In the genomic region with DNA sequence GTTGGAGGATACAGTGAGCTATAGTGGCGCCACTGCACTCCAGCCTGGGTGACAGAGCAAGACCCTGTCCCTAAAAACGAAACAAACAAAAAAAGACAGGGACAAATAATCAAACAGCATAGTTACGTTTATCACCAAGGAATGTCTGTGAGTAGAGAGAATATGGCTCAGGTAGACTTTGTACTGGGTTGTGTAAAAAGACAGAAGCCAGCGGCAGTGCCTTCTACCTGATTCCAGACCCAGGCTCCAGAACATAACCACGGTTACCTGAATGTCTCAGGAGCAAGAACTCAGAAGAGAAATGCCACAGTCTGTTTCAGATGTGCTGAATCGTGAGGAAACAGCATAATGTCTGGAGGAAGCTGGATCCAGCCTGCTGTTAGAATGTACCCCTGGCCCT, we compare ENCODE assay signal across 29 cellular contexts.
"Had no signal": no experiment of that assay in that cellular context is flagged by ENCODE, and none has a peak within 500 bp of the region (broad histone marks: within the 10 kb centered on the region; RNA-seq: fewer than 3 reads in every experiment).

No MANE protein-coding gene starts in this region.

- H3K4me1 ChIP-seq: colonic mucosa, gastroesophageal sphincter, heart right ventricle, psoas muscle, suprapubic skin, transverse colon, upper lobe of right lung, uterus had no signal

- H3K27me3 Mint-ChIP-seq: dendritic cell treated with granulocyte-macrophage colony-stimulating factor and Interleukin-4, amounts not matched to agents 40 ng/mL and 50 ng/mL, for 4 days; stimulated activated naive CD8-positive, alpha-beta T cell treated with anti-CD3 and anti-CD28 coated beads, Interleukin-15, amount 100 ng/mL, for 72 hours had no signal

- H3K4me3 ChIP-seq: colonic mucosa, gastroesophageal sphincter, heart right ventricle, lung, psoas muscle, skin epidermis, suprapubic skin, transverse colon, upper lobe of right lung, uterus had no signal

- H3K4me3 Mint-ChIP-seq: dendritic cell treated with granulocyte-macrophage colony-stimulating factor and Interleukin-4, amounts not matched to agents 40 ng/mL and 50 ng/mL, for 4 days; endodermal cell; immature natural killer cell; memory B cell; natural killer cell; neural crest cell; stimulated activated naive CD8-positive, alpha-beta T cell treated with anti-CD3 and anti-CD28 coated beads, Interleukin-15, amount 100 ng/mL, for 72 hours had no signal

- H3K9me3 Mint-ChIP-seq: dendritic cell treated with granulocyte-macrophage colony-stimulating factor and Interleukin-4, amounts not matched to agents 40 ng/mL and 50 ng/mL, for 4 days; immature natural killer cell; memory B cell; natural killer cell; neural crest cell; stimulated activated naive CD8-positive, alpha-beta T cell treated with anti-CD3 and anti-CD28 coated beads, Interleukin-15, amount 100 ng/mL, for 72 hours had no signal

- H3K4me1 Mint-ChIP-seq: endodermal cell; memory B cell; natural killer cell; stimulated activated naive CD8-positive, alpha-beta T cell treated with anti-CD3 and anti-CD28 coated beads, Interleukin-15, amount 100 ng/mL, for 72 hours had no signal

- H3K27ac ChIP-seq: colonic mucosa, epithelial cell of prostate, gastroesophageal sphincter, heart right ventricle, psoas muscle, skin epidermis, suprapubic skin, transverse colon, upper lobe of right lung, uterus had no signal

- H3K27ac Mint-ChIP-seq: dendritic cell treated with granulocyte-macrophage colony-stimulating factor and Interleukin-4, amounts not matched to agents 40 ng/mL and 50 ng/mL, for 4 days; endodermal cell; immature natural killer cell; memory B cell; natural killer cell had no signal

- H3K27me3 ChIP-seq: colonic mucosa, gastroesophageal sphincter, heart right ventricle, suprapubic skin, transverse colon, upper lobe of right lung, uterus had no signal

- H3K36me3 Mint-ChIP-seq: immature natural killer cell, memory B cell, natural killer cell had no signal

- ATAC-seq: esophagus mucosa; gastroesophageal sphincter; heart right ventricle; natural killer cell; psoas muscle; right cardiac atrium; stimulated activated naive CD8-positive, alpha-beta T cell treated with anti-CD3 and anti-CD28 coated beads, Interleukin-15, amount 100 ng/mL, for 72 hours; upper lobe of right lung had no signal

- DNase-seq: colonic mucosa; effector CD8-positive, alpha-beta T cell; endodermal cell; foreskin fibroblast; glutamatergic neuron; heart right ventricle; hypothalamus; immature natural killer cell; islet precursor cell; kidney glomerular epithelial cell; natural killer cell; psoas muscle; right cardiac atrium; stimulated activated CD4-positive, alpha-beta T cell treated with anti-CD3 and anti-CD28 coated beads, Interleukin-15, amount 100 ng/mL, for 24 hours; stimulated activated CD4-positive, alpha-beta T cell treated with anti-CD3 and anti-CD28 coated beads, Interleukin-2, amount 100 ng/mL, for 48 hours; stimulated activated naive CD4-positive, alpha-beta T cell; stimulated activated naive CD8-positive, alpha-beta T cell treated with anti-CD3 and anti-CD28 coated beads, Interleukin-15, amount 100 ng/mL, for 72 hours; transverse colon; upper lobe of right lung; uterus had no signal

- H3K9me3 ChIP-seq: colonic mucosa, gastroesophageal sphincter, psoas muscle, suprapubic skin, transverse colon, upper lobe of right lung, uterus had no signal

- H3K36me3 ChIP-seq: colonic mucosa, gastroesophageal sphincter, heart right ventricle, suprapubic skin, transverse colon, upper lobe of right lung, uterus had no signal
